8 cellular contexts compared by ENCODE assay signal in genomic region chr10:29998142-29998808, GRCh38.
DNase-seq lines count a peak whose midpoint lies in the region; ATAC-seq, FAIRE-seq and TF ChIP-seq lines count a peak whose summit lies in the region.

No MANE protein-coding gene starts in this region.

- intact Hi-C loops in upper lobe of right lung (cut with DNase I), result no loop called here

- peak; percentile 80 for DNase-seq in D721Med (ENCODE audit: insufficient read length, low spot score)
- DNase-seq in KBM-7, result peak; percentile 76
- DNase-seq in SK-N-MC (ENCODE audit: low read depth, low spot score), result peak; percentile 45
- DNase-seq in activated naive CD4-positive, alpha-beta T cell treated with Interleukin-2 at 50 U/mL for 16 hours, result peak; percentile 70
- DNase-seq in glomerular visceral epithelial cell (ENCODE audit: extremely low spot score), result peak; percentile 78
- DNase-seq in pons (ENCODE audit: low spot score), result peak; percentile 86
- DNase-seq in upper lobe of right lung, result peak; percentile 75

- no peak for FAIRE-seq in D721Med (lab: Jason Lieb, UNC)

- H3K9ac ChIP-seq in SK-N-MC (ENCODE audit: insufficient read length), result no peak overlapping the region

- no peaks in the 10 kb centered on the region for H3K36me3 ChIP-seq in SK-N-MC (ENCODE audit: insufficient read depth, low read length)
- H3K36me3 ChIP-seq in upper lobe of right lung, result no peaks in the 10 kb centered on the region

- ATAC-seq in GM21390 (IDR thresholded peaks at IDR 0.05; ENCODE audit: unreplicated experiment) (peak; percentile 74), upper lobe of right lung (peak; percentile 88)

- in situ Hi-C loops in KBM-7 (cut with MboI; ENCODE audit: low pct_unique_long_range_greater_than_20kb, low sequenced_read_pairs), result no loop called here

- H3K9me3 ChIP-seq in SK-N-MC (ENCODE audit: low read depth, low read length) (no peaks in the 10 kb centered on the region), upper lobe of right lung (no peaks in the 10 kb centered on the region)

- H3K27ac ChIP-seq in SK-N-MC (no peak overlapping the region), upper lobe of right lung (no peak overlapping the region)

- H3K4me1 ChIP-seq in upper lobe of right lung, result peaks cover 30% of the 10 kb centered on the region

- no peaks in the 10 kb centered on the region for H3K27me3 ChIP-seq in upper lobe of right lung

- TF ChIP-seq CTCF in D721Med (IDR thresholded peaks at IDR 0.05; ENCODE audit: insufficient read depth, missing control alignments) (peak; percentile 99), upper lobe of right lung (IDR thresholded peaks at IDR 0.05) (peak; percentile 99)

- no peak overlapping the region for H3K4me3 ChIP-seq in SK-N-MC
- no peak overlapping the region for H3K4me3 ChIP-seq in upper lobe of right lung
